Comparison of ENCODE assay signal across 8 cellular contexts in genomic region chr1:40532844-40533424, GRCh38. TPM values are rescaled to one million over a fixed set of nuclear protein-coding genes. Genes with fewer than 3 reads are reported as not detected.
DNase-seq lines count a peak whose midpoint lies in the region; ATAC-seq, FAIRE-seq and TF ChIP-seq lines count a peak whose summit lies in the region.

No MANE protein-coding gene starts in this region.

- no peak overlapping the region for H3K27ac ChIP-seq in H1 (ENCODE audit: low read depth, low read length)
- no peak overlapping the region for H3K27ac ChIP-seq in ovary

- no peak overlapping the region for H2AFZ ChIP-seq in H1 (ENCODE audit: low read length)

- ATAC-seq in natural killer cell, result no peak
- ATAC-seq in HG03025 (IDR thresholded peaks at IDR 0.05; ENCODE audit: low FRiP score, unreplicated experiment), result no peak

- H3K4me1 ChIP-seq in H1 (replicated peaks in 1 of 4; ENCODE audit: control insufficient read depth in 3 of 4, insufficient read depth in 4 of 4, low read length in 3 of 4) (no peaks in the 10 kb centered on the region), ovary (ENCODE audit: insufficient read depth) (no peaks in the 10 kb centered on the region)

- no peaks in the 10 kb centered on the region for H3K79me1 ChIP-seq in H1 (ENCODE audit: low read depth, low read length)

- TF ChIP-seq POLR2A in H1 (IDR thresholded peaks at IDR 0.05; ENCODE audit: control extremely low read depth in 1 of 2, low read depth in 2 of 2, low read length in 2 of 2) (no peak), ovary (IDR thresholded peaks at IDR 0.05) (no peak)

- CTCF ChIA-PET in H1 (lab: Charles Lee; ENCODE audit: partially characterized antibody), result interaction anchor here (0.6 to 2.6 kb wide), 31 partner anchors 10 to 544 kb away, joined by 3 to 40 read pairs (median 4); partner anchors contain the start of gene ZFP69B

- POLR2A ChIA-PET in H1 (lab: Charles Lee; ENCODE audit: partially characterized antibody), result interaction anchor here (0.6 to 1.9 kb wide), 7 partner anchors 15 to 159 kb away, joined by 3 to 5 read pairs (median 3); partner anchors contain the start of genes EXO5 and NFYC

- H2BK20ac ChIP-seq in H1 (ENCODE audit: low read length), result no peak overlapping the region

- no peak overlapping the region for H3K14ac ChIP-seq in H1 (ENCODE audit: insufficient read length)

- peak; percentile 40 to 54 for TF ChIP-seq RAD21 in H1 (IDR thresholded peaks at IDR 0.05 in 1 of 2, conservative IDR thresholded peaks at IDR 0.05 in 1 of 2; ENCODE audit: low read depth in 2 of 2, low read length in 2 of 2)

- H3K36me3 ChIP-seq in H1 (ENCODE audit: control insufficient read depth in 2 of 4, insufficient read depth in 4 of 4, low read length in 3 of 4), result no peaks in the 10 kb centered on the region
- no peaks in the 10 kb centered on the region for H3K36me3 ChIP-seq in ovary

- H3K4me3 ChIP-seq in H1 (ENCODE audit: extremely low read depth in 1 of 4, insufficient read depth in 2 of 4, low read depth in 3 of 4, low read length in 4 of 4) (peak overlapping the region in 1 of 4 experiments; percentile 92; a peak in 2 of 8 replicates), ovary (no peak overlapping the region)

- peak in 2 of 3 experiments; percentile 62 to 76; a peak in 3 of 4 replicates for TF ChIP-seq CTCF in H1 (IDR thresholded peaks at IDR 0.05; ENCODE audit: control extremely low read depth in 1 of 3, insufficient read depth in 1 of 3, low read depth in 1 of 3, low read length in 3 of 3)
- peak; percentile 69 for TF ChIP-seq CTCF in natural killer cell (IDR thresholded peaks at IDR 0.05)
- TF ChIP-seq CTCF in ovary (IDR thresholded peaks at IDR 0.05), result no peak

- H3K27me3 ChIP-seq in H1 (replicated peaks in 1 of 4; ENCODE audit: control insufficient read depth in 3 of 4, extremely low read depth in 1 of 4, insufficient read depth in 3 of 4, low read length in 3 of 4) (no peaks in the 10 kb centered on the region), ovary (no peaks in the 10 kb centered on the region)

- peaks cover 4 to 5% of the 10 kb centered on the region in 2 donors for H3K9me3 Mint-ChIP-seq in natural killer cell

- H2BK15ac ChIP-seq in H1 (ENCODE audit: low read length), result no peak overlapping the region

- no peaks in the 10 kb centered on the region for H4K20me1 ChIP-seq in H1 (replicated peaks in 1 of 2; ENCODE audit: control insufficient read depth in 1 of 2, insufficient read depth in 2 of 2, low read length in 2 of 2)

- DNase-seq in AG08396 (ENCODE audit: low spot score), result peak; percentile 43
- peak; percentile 16 for DNase-seq in GM04504 (ENCODE audit: low read depth)
- DNase-seq in MV-4-11 (lab: John Stamatoyannopoulos, UW), result peak; percentile 71
- DNase-seq in SKM-1 (lab: John Stamatoyannopoulos, UW; ENCODE audit: unreplicated experiment), result peak; percentile 66
- DNase-seq in H1 (ENCODE audit: low read depth in 1 of 2, low spot score in 2 of 2), result no peak
- DNase-seq in natural killer cell, result no peak
- DNase-seq in ovary, result no peak

- no peak for FAIRE-seq in H1 (lab: Jason Lieb, UNC)

- no peak overlapping the region for H3K56ac ChIP-seq in H1 (replicated peaks; ENCODE audit: insufficient read length, low read depth, low read length)

- no peak overlapping the region for H2BK120ac ChIP-seq in H1 (replicated peaks; ENCODE audit: low read depth, low read length)

- H3K27ac Mint-ChIP-seq in natural killer cell, result peak overlapping the region; percentile 18 to 98

- 0 out of 4 replicates have a peak, but pooled peaks cover 0 to 2% of the 10 kb centered on the region in 2 experiments for H3K79me2 ChIP-seq in H1 (ENCODE audit: control insufficient read depth in 1 of 2, insufficient read depth in 2 of 2, low read length in 2 of 2)

- H3K27me3 Mint-ChIP-seq in natural killer cell (ENCODE audit: low read depth in 2 of 2), result peaks cover 8 to 26% of the 10 kb centered on the region in 2 donors

- H4K8ac ChIP-seq in H1 (ENCODE audit: extremely low read depth, insufficient read depth, low read length), result no peak overlapping the region

- H3K23me2 ChIP-seq in H1 (ENCODE audit: low read depth, low read length), result peaks cover 11% of the 10 kb centered on the region

- H3K4ac ChIP-seq in H1 (replicated peaks; ENCODE audit: insufficient read length, low read depth, low read length), result no peak overlapping the region

- no peak overlapping the region for H4K5ac ChIP-seq in H1 (ENCODE audit: insufficient read length, low read depth, low read length)

- no peak overlapping the region for H4K91ac ChIP-seq in H1 (replicated peaks; ENCODE audit: insufficient read length, low read length)

- no peak overlapping the region for H2BK12ac ChIP-seq in H1 (ENCODE audit: low read depth, low read length)

- intact Hi-C loops in natural killer cell (cut with micrococcal nuclease) (no loop called here), ovary (cut with DNase I) (no loop called here)

- no peak overlapping the region for H2AK5ac ChIP-seq in H1 (ENCODE audit: low read depth, low read length)

- H3K9ac ChIP-seq in H1 (replicated peaks in 1 of 4; ENCODE audit: extremely low read depth in 1 of 4, low read depth in 3 of 4, low read length in 3 of 4), result no peak overlapping the region

- H3K4me2 ChIP-seq in H1 (ENCODE audit: insufficient read depth in 1 of 2, low read depth in 2 of 2, low read length in 2 of 2), result peak overlapping the region in 1 of 2 experiments; percentile 82; a peak in 2 of 4 replicates

- peaks cover 8% of the 10 kb centered on the region for H3K36me3 Mint-ChIP-seq in natural killer cell

- H3K23ac ChIP-seq in H1 (ENCODE audit: insufficient read length), result no peak overlapping the region

- no peak overlapping the region for H3K18ac ChIP-seq in H1 (ENCODE audit: extremely low read depth, low read length)

- no peak overlapping the region for H2BK5ac ChIP-seq in H1 (ENCODE audit: low read depth, low read length)

- H3K4me3 Mint-ChIP-seq in natural killer cell, result peak overlapping the region; percentile 98

- no peaks in the 10 kb centered on the region for H3K9me3 ChIP-seq in H1 (ENCODE audit: insufficient read depth in 2 of 2, low read depth in 1 of 2, low read length in 1 of 2)
- no peaks in the 10 kb centered on the region for H3K9me3 ChIP-seq in ovary

- peaks cover 26% of the 10 kb centered on the region in 2 donors for H3K4me1 Mint-ChIP-seq in natural killer cell

- TF ChIP-seq EP300 in H1 (IDR thresholded peaks at IDR 0.05; ENCODE audit: borderline replicate concordance in 1 of 2, low read depth in 2 of 2, low read length in 2 of 2) (no peak), ovary (IDR thresholded peaks at IDR 0.05) (no peak)

TF ChIP-seq in H1, 55 proteins besides CTCF, POLR2A, EP300 and RAD21 (continues in another document):
- no peak for TF ChIP-seq GTF2F1 (IDR thresholded peaks at IDR 0.05; ENCODE audit: borderline replicate concordance, low read depth, low read length)
- TF ChIP-seq EGR1 (IDR thresholded peaks at IDR 0.05; ENCODE audit: borderline replicate concordance, low read depth, low read length), result no peak
- TF ChIP-seq SP2 (IDR thresholded peaks at IDR 0.05; ENCODE audit: low read length), result no peak
- TF ChIP-seq TAF7 (optimal IDR thresholded peaks at IDR 0.05; ENCODE audit: borderline replicate concordance, low read depth, low read length), result no peak
- no peak for TF ChIP-seq CTBP2 (IDR thresholded peaks at IDR 0.05; ENCODE audit: borderline replicate concordance, insufficient read depth, insufficient read length, low read length)

RNA-seq across cellular contexts. Expression of gene ZNF684, which starts 1.5 kb away (rescaled TPM):
- 7.3 and 9.3 TPM in 2 replicates for total RNA-seq in H1 (2021; fragmentation: NEBNext Ultra II Directional; extraction: Animal tissue kit (Norgen Biotek cat#: 25700))
- 2.4 and 2.6 TPM in 2 replicates for polyA plus RNA-seq in H1 (2011; rRNA removed)
- 2.9 TPM for polyA plus RNA-seq in H1 (2011; cell fraction: cytosol; rRNA removed)
- 2.4 TPM for polyA plus RNA-seq in H1 (2011; cell fraction: nucleus; rRNA removed)
- 3.4 to 5.6 TPM (median 4.6 TPM) in 4 replicates for polyA plus RNA-seq in H1 (2012, experiment 1 of 2)
- 1.4 TPM for polyA plus RNA-seq in H1 (2012, experiment 2 of 2)
- polyA plus RNA-seq in H1 (2013, experiment 1 of 2), result 4.9 TPM
- 3.6 TPM for polyA plus RNA-seq in H1 (2013, experiment 2 of 2)
- polyA minus RNA-seq in H1 (2011; rRNA and poly(A)+ RNA removed), result 3.7 and 9.4 TPM in 2 replicates
- 3.7 TPM for polyA minus RNA-seq in H1 (2011; cell fraction: cytosol; rRNA and poly(A)+ RNA removed)
- polyA minus RNA-seq in H1 (2011; cell fraction: nucleus; rRNA and poly(A)+ RNA removed), result 12.7 TPM
- 1 to 10 TPM; 5.5 to 9.7 (median 5.7) TPM for total RNA-seq in natural killer cell
- 1 to 10 TPM; 2.5 to 5.1 (median 3.2) TPM for total RNA-seq in ovary
- 1 to 10 TPM; 2.7 to 3.8 TPM for polyA plus RNA-seq in ovary

RNA-seq across cellular contexts. Expression of gene EXO5, which starts 24.4 kb away (rescaled TPM):
- total RNA-seq in H1 (2021; fragmentation: NEBNext Ultra II Directional; extraction: Animal tissue kit (Norgen Biotek cat#: 25700)), result 7.7 and 8.5 TPM in 2 replicates
- 3.1 and 4.4 TPM in 2 replicates for polyA plus RNA-seq in H1 (2011; rRNA removed)
- polyA plus RNA-seq in H1 (2011; cell fraction: cytosol; rRNA removed), result 5.3 TPM
- polyA plus RNA-seq in H1 (2011; cell fraction: nucleus; rRNA removed), result 4.2 TPM
- 6.7 to 8.4 TPM (median 7.5 TPM) in 4 replicates for polyA plus RNA-seq in H1 (2012, experiment 1 of 2)
- polyA plus RNA-seq in H1 (2012, experiment 2 of 2), result 2.9 TPM
- polyA plus RNA-seq in H1 (2013, experiment 1 of 2), result 5.8 TPM
- polyA plus RNA-seq in H1 (2013, experiment 2 of 2), result 5.3 TPM
- 6.0 and 7.1 TPM in 2 replicates for polyA minus RNA-seq in H1 (2011; rRNA and poly(A)+ RNA removed)
- 5.9 TPM for polyA minus RNA-seq in H1 (2011; cell fraction: cytosol; rRNA and poly(A)+ RNA removed)
- polyA minus RNA-seq in H1 (2011; cell fraction: nucleus; rRNA and poly(A)+ RNA removed), result 10.5 TPM
- 10 to 100 TPM in 2 of 3 donors, 1 to 10 TPM in 1; 9.6 to 17.0 (median 10.1) TPM for total RNA-seq in natural killer cell
- 1 to 10 TPM; 3.7 to 7.5 (median 6.7) TPM for total RNA-seq in ovary
- 1 to 10 TPM; 4.7 to 8.7 TPM for polyA plus RNA-seq in ovary

RNA-seq across cellular contexts. Expression of gene ZFP69, which starts 55.8 kb away (rescaled TPM):
- total RNA-seq in H1 (2021; fragmentation: NEBNext Ultra II Directional; extraction: Animal tissue kit (Norgen Biotek cat#: 25700)), result 4.3 TPM in 2 replicates
- polyA plus RNA-seq in H1 (2011; rRNA removed) (0.83 and 1.0 TPM in 2 replicates), ovary (1 to 10 TPM; 1.9 to 4.5 TPM)
- 1.9 TPM for polyA plus RNA-seq in H1 (2011; cell fraction: cytosol; rRNA removed)
- 1.9 TPM for polyA plus RNA-seq in H1 (2011; cell fraction: nucleus; rRNA removed)
- polyA plus RNA-seq in H1 (2012, experiment 1 of 2), result 2.2 to 3.5 TPM (median 2.4 TPM) in 4 replicates
- 0.37 TPM for polyA plus RNA-seq in H1 (2012, experiment 2 of 2)
- 2.6 TPM for polyA plus RNA-seq in H1 (2013, experiment 1 of 2)
- 2.9 TPM for polyA plus RNA-seq in H1 (2013, experiment 2 of 2)
- polyA minus RNA-seq in H1 (2011; rRNA and poly(A)+ RNA removed), result 1.6 and 2.7 TPM in 2 replicates
- polyA minus RNA-seq in H1 (2011; cell fraction: cytosol; rRNA and poly(A)+ RNA removed), result 2.1 TPM
- 3.5 TPM for polyA minus RNA-seq in H1 (2011; cell fraction: nucleus; rRNA and poly(A)+ RNA removed)
- total RNA-seq in natural killer cell (1 to 10 TPM; 4.6 to 5.4 (median 4.6) TPM), ovary (1 to 10 TPM; 2.3 to 5.4 (median 3.6) TPM)

Comparison
In these comparisons a context has a peak if more than half of its experiments do, and no peak if none do; other contexts are left out.
1. DNase-seq: peak in AG08396 (single experiment), GM04504 (single experiment), MV-4-11 (single experiment) and SKM-1 (single experiment); none in H1 (0 of 2), natural killer cell (single experiment) and ovary (0 of 5).
2. CTCF ChIP-seq: peak in H1 (2 of 3) and natural killer cell (single experiment); none in ovary (0 of 3).